In genomic region chr4:47213971-47214370, GRCh38 we compare ENCODE assay signal across 13 cellular contexts.
A peak's percentile ranks its signal among the peaks of the same experiment; 100 is the strongest.
DNase-seq lines count a peak whose midpoint lies in the region; ATAC-seq and TF ChIP-seq lines count a peak whose summit lies in the region.
"Had no signal": no experiment of that assay in that cellular context is flagged by ENCODE, and none has a peak within 500 bp of the region (broad histone marks: within the 10 kb centered on the region; RNA-seq: fewer than 3 reads in every experiment).

No MANE protein-coding gene starts in this region.

- no peak for TF ChIP-seq POLR2A in prostate gland (IDR thresholded peaks at IDR 0.05)

- H3K27ac ChIP-seq in osteoblast (ENCODE audit: low read depth, low read length) (peak overlapping the region; percentile 92), prostate gland (no peak overlapping the region)
- H3K27ac ChIP-seq: PC-9 had no signal

- DNase-seq in Daoy (ENCODE audit: low read depth) = peak; percentile 55
- DNase-seq in RPMI7951 (ENCODE audit: low read depth) = peak; percentile 44
- peak; percentile 56 for DNase-seq in epithelial cell of proximal tubule (ENCODE audit: low read depth)
- DNase-seq in osteoblast (ENCODE audit: insufficient read length, low spot score, missing footprints) = peak; percentile 79
- DNase-seq in NCI-H2107 (lab: John Stamatoyannopoulos, UW) = no peak
- DNase-seq in prostate gland (ENCODE audit: low spot score) = no peak
- DNase-seq: activated naive CD4-positive, alpha-beta T cell treated with anti-CD3 and anti-CD28 coated beads, Interleukin-2, amount 50 U/mL, for 16 hours; DMS153; NCI-H1092 treated with DMSO at 0.1 percent for 48 hours; stimulated activated naive CD4-positive, alpha-beta T cell had no signal

- H3K9me3 ChIP-seq in osteoblast (ENCODE audit: low read depth, low read length) = no peaks in the 10 kb centered on the region
- H3K9me3 ChIP-seq in prostate gland = no peaks in the 10 kb centered on the region

- peaks cover 55% of the 10 kb centered on the region for H3K4me1 ChIP-seq in osteoblast (ENCODE audit: insufficient read depth, low read length)
- H3K4me1 ChIP-seq in prostate gland (replicated peaks) = no peaks in the 10 kb centered on the region

- H3K36me3 ChIP-seq in osteoblast (ENCODE audit: insufficient read depth, low read length) = no peaks in the 10 kb centered on the region
- no peaks in the 10 kb centered on the region for H3K36me3 ChIP-seq in prostate gland

- ATAC-seq in GM18517 (IDR thresholded peaks at IDR 0.05; ENCODE audit: unreplicated experiment) = no peak
- ATAC-seq in activated T-helper 17 cell treated with anti-CD3 and anti-CD28 coated beads, Interleukin-2, amount 50 U/mL, for 72 hours (replicated peaks) = no peak

- intact Hi-C loops in prostate gland (cut with DNase I) = no loop called here

- H3K4me3 Mint-ChIP-seq in activated T-helper 17 cell treated with anti-CD3 and anti-CD28 coated beads, Interleukin-2, amount 50 U/mL, for 72 hours = no peak overlapping the region

- no peaks in the 10 kb centered on the region for H3K27me3 ChIP-seq in osteoblast (ENCODE audit: insufficient read depth, low read length)
- no peaks in the 10 kb centered on the region for H3K27me3 ChIP-seq in prostate gland (replicated peaks; ENCODE audit: insufficient read depth)

- TF ChIP-seq CTCF in epithelial cell of proximal tubule (conservative IDR thresholded peaks at IDR 0.05; ENCODE audit: low read depth, low read length) (no peak), osteoblast (IDR thresholded peaks at IDR 0.05; ENCODE audit: extremely low read depth, low read depth, low read length) (no peak), prostate gland (IDR thresholded peaks at IDR 0.05) (no peak)

- H3K27me3 Mint-ChIP-seq in activated T-helper 17 cell treated with anti-CD3 and anti-CD28 coated beads, Interleukin-2, amount 50 U/mL, for 72 hours = peaks cover 13% of the 10 kb centered on the region

- H2AFZ ChIP-seq in osteoblast (ENCODE audit: low read length) = no peak overlapping the region
- H2AFZ ChIP-seq: PC-9 had no signal

- no peaks in the 10 kb centered on the region for H4K20me1 ChIP-seq in osteoblast (ENCODE audit: insufficient read depth, low read length)

- H3K27ac Mint-ChIP-seq in activated T-helper 17 cell treated with anti-CD3 and anti-CD28 coated beads, Interleukin-2, amount 50 U/mL, for 72 hours = no peak overlapping the region

- H3K4me2 ChIP-seq in osteoblast (ENCODE audit: insufficient read depth, low read length) = peak overlapping the region; percentile 45
- H3K4me2 ChIP-seq: PC-9 had no signal

- no peaks in the 10 kb centered on the region for H3K9me3 Mint-ChIP-seq in activated T-helper 17 cell treated with anti-CD3 and anti-CD28 coated beads, Interleukin-2, amount 50 U/mL, for 72 hours

- no peaks in the 10 kb centered on the region for H3K4me1 Mint-ChIP-seq in activated T-helper 17 cell treated with anti-CD3 and anti-CD28 coated beads, Interleukin-2, amount 50 U/mL, for 72 hours

- WGBS in prostate gland = 41% methylated on average over 3 of the region's 3 CpGs

- H3K4me3 ChIP-seq in epithelial cell of proximal tubule (ENCODE audit: low read depth, low read length) (no peak overlapping the region), osteoblast (ENCODE audit: insufficient read depth, low read length) (no peak overlapping the region), prostate gland (no peak overlapping the region)
- H3K4me3 ChIP-seq: PC-9 had no signal

- H3K79me2 ChIP-seq in osteoblast (ENCODE audit: insufficient read depth, low read length) = no peaks in the 10 kb centered on the region

- no peaks in the 10 kb centered on the region for H3K36me3 Mint-ChIP-seq in activated T-helper 17 cell treated with anti-CD3 and anti-CD28 coated beads, Interleukin-2, amount 50 U/mL, for 72 hours (ENCODE audit: low read depth)

Comparison
In these comparisons a context has a peak if more than half of its experiments do, and no peak if none do; other contexts are left out.
1. DNase-seq: peak in Daoy (single experiment), RPMI7951 (single experiment), epithelial cell of proximal tubule (single experiment) and osteoblast (single experiment); none in NCI-H2107 (single experiment) and prostate gland (single experiment).